In genomic region chr1:157363660-157364140, GRCh38 we compare ENCODE assay signal across 8 cellular contexts.
DNase-seq lines count a peak whose midpoint lies in the region; ATAC-seq and TF ChIP-seq lines count a peak whose summit lies in the region.

No MANE protein-coding gene starts in this region.

- peak in 3 of 4 donors; percentile 26 to 63 (median 58) for ATAC-seq in heart left ventricle

- H3K4me3 ChIP-seq in heart left ventricle (no peak overlapping the region), HFF-Myc (replicated peaks; ENCODE audit: low read depth, low read length) (no peak overlapping the region), cardiac fibroblast (replicated peaks in 1 of 2; ENCODE audit: low read depth in 2 of 2, low read length in 2 of 2) (no peak overlapping the region)

- no peaks in the 10 kb centered on the region for H3K4me1 ChIP-seq in heart left ventricle

- no peaks in the 10 kb centered on the region for H3K36me3 ChIP-seq in heart left ventricle

- 85 to 91% (median 88%) methylated on average over 7 of the region's 7 CpGs for WGBS in heart left ventricle, 4 donors

- DNase-seq in heart left ventricle (no peak), cardiac septum (ENCODE audit: low spot score) (no peak), HFF-Myc (ENCODE audit: extremely low read depth, low read depth) (peak; percentile 12), NCI-H526 (lab: John Stamatoyannopoulos, UW) (peak; percentile 45 to 81), cardiac fibroblast (ENCODE audit: low read depth in 2 of 2) (peak; percentile 48 to 59), myocyte (ENCODE audit: low read depth) (peak; percentile 59)
- no peak for DNase-seq in stimulated activated CD4-positive, alpha-beta T cell treated with anti-CD3 and anti-CD28 coated beads, Interleukin-2, amount 100 ng/mL, for 24 hours
- DNase-seq in stimulated activated CD4-positive, alpha-beta T cell treated with anti-CD3 and anti-CD28 coated beads, Interleukin-4, amount 100 ng/mL, for 1 hour, result no peak

- no peak for TF ChIP-seq POLR2A in heart left ventricle (IDR thresholded peaks at IDR 0.05)

- no peaks in the 10 kb centered on the region for H3K27me3 ChIP-seq in heart left ventricle

- intact Hi-C loops in heart left ventricle (cut with DNase I) (loop anchor here in 1 of 10 donors (10.0 kb wide), 1 partner anchor 169 kb away; no protein-coding TSS in a partner anchor), cardiac septum (cut with DNase I) (no loop called here)

- peak in 10 of 12 donors; percentile 4 to 53 (median 36) for TF ChIP-seq CTCF in heart left ventricle (IDR thresholded peaks at IDR 0.05)
- peak; percentile 71 for TF ChIP-seq CTCF in HFF-Myc (IDR thresholded peaks at IDR 0.05; ENCODE audit: low read depth, low read length, missing control alignments)
- TF ChIP-seq CTCF in cardiac fibroblast (IDR thresholded peaks at IDR 0.05; ENCODE audit: low read depth, low read length), result peak; percentile 79

- no peaks in the 10 kb centered on the region for H3K9me3 ChIP-seq in heart left ventricle

- no peak overlapping the region for H3K27ac ChIP-seq in heart left ventricle

Comparison
In these comparisons a context has a peak if more than half of its experiments do, and no peak if none do; other contexts are left out.
1. DNase-seq: peak in HFF-Myc (single experiment), NCI-H526 (2 of 2), cardiac fibroblast (2 of 2) and myocyte (single experiment); none in heart left ventricle (0 of 5), cardiac septum (single experiment), stimulated activated CD4-positive, alpha-beta T cell treated with anti-CD3 and anti-CD28 coated beads, Interleukin-2, amount 100 ng/mL, for 24 hours (0 of 2) and stimulated activated CD4-positive, alpha-beta T cell treated with anti-CD3 and anti-CD28 coated beads, Interleukin-4, amount 100 ng/mL, for 1 hour (single experiment).
2. Peak in every context shown above with its lines, with median percentiles within 50 percentile points of each other: CTCF ChIP-seq.